Comparison of ENCODE assay signal across 23 cellular contexts in genomic region chr4:3830774-3831528, GRCh38.
"Had no signal": no experiment of that assay in that cellular context is flagged by ENCODE, and none has a peak within 500 bp of the region (broad histone marks: within the 10 kb centered on the region; RNA-seq: fewer than 3 reads in every experiment).

No MANE protein-coding gene starts in this region.

- DNase-seq: activated CD4-positive, alpha-beta T cell treated with anti-CD3 and anti-CD28 coated beads, Interleukin-2, amount 10 ng/mL, durations not matched to agents 7 days and 5 days; activated CD8-positive, alpha-beta T cell treated with anti-CD3 and anti-CD28 coated beads, Interleukin-2, amount 10 ng/mL, durations not matched to agents 7 days and 5 days; activated effector memory CD4-positive, alpha-beta T cell treated with anti-CD3 and anti-CD28 coated beads, Interleukin-2, amount 50 U/mL, for 16 hours; activated naive CD4-positive, alpha-beta T cell treated with anti-CD3 and anti-CD28 coated beads, Interleukin-2, amount 50 U/mL, for 16 hours; activated T-cell treated with anti-CD3 and anti-CD28 coated beads, Interleukin-2, amount 50 U/mL, for 4 hours; effector CD4-positive, alpha-beta T cell; immature natural killer cell; midbrain; stimulated activated CD4-positive, alpha-beta T cell treated with anti-CD3 and anti-CD28 coated beads, Interleukin-12 subunit alpha, Interleukin-12 subunit beta, amount 100 ng/mL, for 4 hours; stimulated activated CD4-positive, alpha-beta T cell treated with anti-CD3 and anti-CD28 coated beads, Interleukin-1b, Interleukin-23, amount 100 ng/mL, for 48 hours; stimulated activated CD8-positive, alpha-beta memory T cell treated with anti-CD3 and anti-CD28 coated beads, Interleukin-4, amount 100 ng/mL, for 48 hours; stimulated activated naive CD4-positive, alpha-beta T cell; T-helper 1 cell; T-helper 9 cell; tibial artery had no signal

- H3K36me3 Mint-ChIP-seq: immature natural killer cell had no signal

- ATAC-seq: activated CD4-positive, CD25-positive, alpha-beta regulatory T cell treated with anti-CD3 and anti-CD28 coated beads, Interleukin-2, amount 50 U/mL, for 24 hours; activated CD8-positive, alpha-beta T cell treated with anti-CD3 and anti-CD28 coated beads, Interleukin-2, amount 10 ng/mL, durations not matched to agents 7 days and 5 days; activated T-cell treated with anti-CD3 and anti-CD28 coated beads, Interleukin-2, amount 50 U/mL, for 4 hours had no signal

- H3K27ac ChIP-seq: ascending aorta, breast epithelium, esophagus muscularis mucosa, tibial artery had no signal

- H3K9me3 Mint-ChIP-seq: activated CD4-positive, alpha-beta T cell treated with anti-CD3 and anti-CD28 coated beads, Interleukin-2, amount 10 ng/mL, durations not matched to agents 7 days and 5 days; activated T-cell treated with anti-CD3 and anti-CD28 coated beads, Interleukin-2, amount 50 U/mL, for 4 hours; immature natural killer cell; nephron had no signal

- H3K36me3 ChIP-seq: ascending aorta, breast epithelium, esophagus muscularis mucosa, tibial artery had no signal

- H3K27me3 ChIP-seq: ascending aorta had no signal

- H3K4me3 ChIP-seq: ascending aorta, breast epithelium, esophagus muscularis mucosa, lung, tibial artery had no signal

- H3K9me3 ChIP-seq: ascending aorta, breast epithelium, esophagus muscularis mucosa, tibial artery had no signal

- H3K27ac Mint-ChIP-seq: activated CD4-positive, alpha-beta T cell treated with anti-CD3 and anti-CD28 coated beads, Interleukin-2, amount 10 ng/mL, durations not matched to agents 7 days and 5 days; activated CD8-positive, alpha-beta T cell treated with anti-CD3 and anti-CD28 coated beads, Interleukin-2, amount 10 ng/mL, durations not matched to agents 7 days and 5 days; immature natural killer cell; nephron; progenitor cell of endocrine pancreas had no signal

- H3K4me1 Mint-ChIP-seq: activated CD4-positive, alpha-beta T cell treated with anti-CD3 and anti-CD28 coated beads, Interleukin-2, amount 10 ng/mL, durations not matched to agents 7 days and 5 days; immature natural killer cell had no signal

- FAIRE-seq: urothelium cell line had no signal

- H3K4me3 Mint-ChIP-seq: activated CD4-positive, alpha-beta T cell treated with anti-CD3 and anti-CD28 coated beads, Interleukin-2, amount 10 ng/mL, durations not matched to agents 7 days and 5 days; activated CD8-positive, alpha-beta T cell treated with anti-CD3 and anti-CD28 coated beads, Interleukin-2, amount 10 ng/mL, durations not matched to agents 7 days and 5 days; activated T-cell treated with anti-CD3 and anti-CD28 coated beads, Interleukin-2, amount 50 U/mL, for 4 hours; immature natural killer cell; nephron had no signal
